Comparison of ENCODE assay signal across 11 cellular contexts in genomic region chr17:31321971-31322370, GRCh38. TPM values are rescaled to one million over a fixed set of nuclear protein-coding genes. Genes with fewer than 3 reads are reported as not detected.
A peak's percentile ranks its signal among the peaks of the same experiment; 100 is the strongest.
DNase-seq lines count a peak whose midpoint lies in the region; ATAC-seq, FAIRE-seq and TF ChIP-seq lines count a peak whose summit lies in the region.
"Had no signal": no experiment of that assay in that cellular context is flagged by ENCODE, and none has a peak within 500 bp of the region (broad histone marks: within the 10 kb centered on the region; RNA-seq: fewer than 3 reads in every experiment).

No MANE protein-coding gene starts in this region.

- H3K9me2 ChIP-seq in SU-DHL-6 (replicated peaks; ENCODE audit: insufficient read depth, low read length), result no peaks in the 10 kb centered on the region

- H3K9me3 ChIP-seq in SU-DHL-6 (ENCODE audit: insufficient read depth, low read length), result no peaks in the 10 kb centered on the region

- peak; percentile 46 for DNase-seq in activated CD4-positive, alpha-beta T cell treated with anti-CD3 and anti-CD28 coated beads for 36 hours
- DNase-seq in activated CD4-positive, alpha-beta T cell treated with anti-CD3 and anti-CD28 coated beads, Interleukin-2, amount 50 U/mL, for 1 hour, result no peak
- no peak for DNase-seq in caudate nucleus (lab: John Stamatoyannopoulos, UW)
- DNase-seq in stimulated activated effector memory CD8-positive, alpha-beta T cell treated with anti-CD3 and anti-CD28 coated beads, Interleukin-12 subunit alpha, Interleukin-12 subunit beta, amount 100 ng/mL, for 72 hours (ENCODE audit: low spot score in 2 of 2), result no peak
- no peak for DNase-seq in DMS114 treated with DMSO at 0.1 percent for 48 hours (lab: John Stamatoyannopoulos, UW; ENCODE audit: unreplicated experiment)
- DNase-seq in 8988T, result no peak
- DNase-seq in GM19239 (ENCODE audit: insufficient read length, low spot score), result no peak
- DNase-seq: NCI-H1436 treated with DMSO at 0.1 percent for 48 hours, nephron progenitor cell had no signal

- no peak for FAIRE-seq in GM19239 (lab: Jason Lieb, UNC)

- H3K27me3 ChIP-seq in SU-DHL-6 (ENCODE audit: low read length), result no peaks in the 10 kb centered on the region

- peak overlapping the region; percentile 72 for H3K4me3 Mint-ChIP-seq in activated CD4-positive, alpha-beta T cell treated with anti-CD3 and anti-CD28 coated beads for 36 hours
- H3K4me3 Mint-ChIP-seq in stimulated activated effector memory CD8-positive, alpha-beta T cell treated with anti-CD3 and anti-CD28 coated beads, Interleukin-12 subunit alpha, Interleukin-12 subunit beta, amount 100 ng/mL, for 72 hours, result peak overlapping the region; percentile 70
- H3K4me3 Mint-ChIP-seq: nephron progenitor cell had no signal

- no peak overlapping the region for H3K4me3 ChIP-seq in SU-DHL-6 (ENCODE audit: insufficient read depth, low read length, poor library complexity, severe bottlenecking)

- H3K4me2 ChIP-seq in SU-DHL-6 (ENCODE audit: low read depth, low read length, poor library complexity, severe bottlenecking), result peak overlapping the region; percentile 100

- H3K9ac ChIP-seq in SU-DHL-6 (ENCODE audit: low read length), result peak overlapping the region; percentile 67; the same call in 1 of the 2 replicates

- H3K27ac Mint-ChIP-seq in activated CD4-positive, alpha-beta T cell treated with anti-CD3 and anti-CD28 coated beads for 36 hours, result peak overlapping the region; percentile 95
- peak overlapping the region; percentile 88 for H3K27ac Mint-ChIP-seq in stimulated activated effector memory CD8-positive, alpha-beta T cell treated with anti-CD3 and anti-CD28 coated beads, Interleukin-12 subunit alpha, Interleukin-12 subunit beta, amount 100 ng/mL, for 72 hours
- H3K27ac Mint-ChIP-seq: nephron progenitor cell had no signal

- H3K36me3 ChIP-seq in SU-DHL-6 (ENCODE audit: low read length), result no peaks in the 10 kb centered on the region

- no peaks in the 10 kb centered on the region for H3K27me3 Mint-ChIP-seq in activated CD4-positive, alpha-beta T cell treated with anti-CD3 and anti-CD28 coated beads for 36 hours

- H3F3A ChIP-seq in SU-DHL-6 (ENCODE audit: insufficient read depth), result peaks cover 49% of the 10 kb centered on the region

- CTCF ChIA-PET in activated CD4-positive, alpha-beta T cell treated with anti-CD3 and anti-CD28 coated beads for 36 hours (lab: Charles Lee), result interaction anchor here (0.9 to 1.9 kb wide), 3 partner anchors 10 to 51 kb away, joined by 3 to 6 read pairs (median 3); no protein-coding TSS in a partner anchor

- intact Hi-C loops in activated CD4-positive, alpha-beta T cell treated with anti-CD3 and anti-CD28 coated beads for 36 hours (cut with DNase I, micrococcal nuclease), result loop anchor here (1.0 to 5.0 kb wide), 9 partner anchors 12 to 580 kb away; partner anchors contain the start of gene UTP6 (in 1 of the 2)

- TF ChIP-seq CTCF in SU-DHL-6 (IDR thresholded peaks at IDR 0.05; ENCODE audit: insufficient read depth, low read length, poor library complexity, severe bottlenecking), result no peak

- no peaks in the 10 kb centered on the region for H3K9me3 Mint-ChIP-seq in activated CD4-positive, alpha-beta T cell treated with anti-CD3 and anti-CD28 coated beads for 36 hours (ENCODE audit: low read depth)
- no peaks in the 10 kb centered on the region for H3K9me3 Mint-ChIP-seq in stimulated activated effector memory CD8-positive, alpha-beta T cell treated with anti-CD3 and anti-CD28 coated beads, Interleukin-12 subunit alpha, Interleukin-12 subunit beta, amount 100 ng/mL, for 72 hours
- H3K9me3 Mint-ChIP-seq: nephron progenitor cell had no signal

- POLR2A ChIA-PET in activated CD4-positive, alpha-beta T cell treated with anti-CD3 and anti-CD28 coated beads for 36 hours (lab: Charles Lee), result interaction anchor here (0.6 to 0.9 kb wide), 3 partner anchors 12 to 383 kb away, joined by 3 to 8 read pairs (median 4); no protein-coding TSS in a partner anchor

- H3K4me1 Mint-ChIP-seq in activated CD4-positive, alpha-beta T cell treated with anti-CD3 and anti-CD28 coated beads for 36 hours, result peaks cover 27% of the 10 kb centered on the region
- H3K4me1 Mint-ChIP-seq in stimulated activated effector memory CD8-positive, alpha-beta T cell treated with anti-CD3 and anti-CD28 coated beads, Interleukin-12 subunit alpha, Interleukin-12 subunit beta, amount 100 ng/mL, for 72 hours, result peaks cover 23% of the 10 kb centered on the region
- H3K4me1 Mint-ChIP-seq: nephron progenitor cell had no signal

- H3K79me2 ChIP-seq in SU-DHL-6 (ENCODE audit: insufficient read depth, low read length), result peaks cover 35% of the 10 kb centered on the region

- H2AFZ ChIP-seq in SU-DHL-6 (ENCODE audit: low read depth, low read length, severe bottlenecking), result no peak overlapping the region

- ATAC-seq in activated CD4-positive, alpha-beta T cell treated with anti-CD3 and anti-CD28 coated beads for 36 hours, result peak; percentile 21
- peak; percentile 56 for ATAC-seq in stimulated activated effector memory CD8-positive, alpha-beta T cell treated with anti-CD3 and anti-CD28 coated beads, Interleukin-12 subunit alpha, Interleukin-12 subunit beta, amount 100 ng/mL, for 72 hours

- H3K36me3 Mint-ChIP-seq in activated CD4-positive, alpha-beta T cell treated with anti-CD3 and anti-CD28 coated beads for 36 hours (ENCODE audit: low read depth), result peaks cover 19% of the 10 kb centered on the region
- peaks cover 36% of the 10 kb centered on the region for H3K36me3 Mint-ChIP-seq in stimulated activated effector memory CD8-positive, alpha-beta T cell treated with anti-CD3 and anti-CD28 coated beads, Interleukin-12 subunit alpha, Interleukin-12 subunit beta, amount 100 ng/mL, for 72 hours

- H4K20me1 ChIP-seq in SU-DHL-6 (ENCODE audit: low read depth, low read length), result no peaks in the 10 kb centered on the region

- H3K27ac ChIP-seq in SU-DHL-6 (ENCODE audit: low read depth, low read length) (peak overlapping the region; percentile 100), caudate nucleus (ENCODE audit: low read depth, low read length) (peak overlapping the region; percentile 82)

RNA-seq across cellular contexts. Expression of gene EVI2A, which starts 0.5 kb away (rescaled TPM):
- total RNA-seq in activated CD4-positive, alpha-beta T cell treated with anti-CD3 and anti-CD28 coated beads for 36 hours, result 10 to 100 TPM; 16.9 to 18.2 TPM

RNA-seq across cellular contexts. Expression of gene EVI2B, which starts 8.1 kb away (rescaled TPM):
- 10 to 100 TPM; 10.3 to 14.8 TPM for total RNA-seq in activated CD4-positive, alpha-beta T cell treated with anti-CD3 and anti-CD28 coated beads for 36 hours

RNA-seq across cellular contexts. Expression of gene OMG, which starts 24.9 kb away (rescaled TPM):
- under 1 TPM; 0.23 to 0.25 TPM for total RNA-seq in activated CD4-positive, alpha-beta T cell treated with anti-CD3 and anti-CD28 coated beads for 36 hours
- total RNA-seq: A172 had no signal
